ENCODE assay signal across 17 cellular contexts in genomic region chr10:62323751-62324150, GRCh38. TPM values are rescaled to one million over a fixed set of nuclear protein-coding genes. Genes with fewer than 3 reads are reported as not detected.
DNase-seq lines count a peak whose midpoint lies in the region; ATAC-seq and TF ChIP-seq lines count a peak whose summit lies in the region.
"Had no signal": no experiment of that assay in that cellular context is flagged by ENCODE, and none has a peak within 500 bp of the region (broad histone marks: within the 10 kb centered on the region; RNA-seq: fewer than 3 reads in every experiment).

No MANE protein-coding gene starts in this region.

- peak; percentile 53; the same call in 2 of the 3 replicates for ATAC-seq in RWPE2 (ENCODE audit: low read depth)
- ATAC-seq in HG02678 (IDR thresholded peaks at IDR 0.05; ENCODE audit: unreplicated experiment): no peak

- peak overlapping the region; percentile 26 for H3K27ac ChIP-seq in RWPE2 (ENCODE audit: poor library complexity, severe bottlenecking)
- H3K27ac ChIP-seq: BLaER1 had no signal

- TF ChIP-seq CTCF in RWPE2 (IDR thresholded peaks at IDR 0.05; ENCODE audit: poor library complexity, severe bottlenecking) (no peak), fibroblast of the aortic adventitia (IDR thresholded peaks at IDR 0.05; ENCODE audit: insufficient read depth, low read length) (no peak)

- H3K4me3 ChIP-seq in RWPE2 (ENCODE audit: severe bottlenecking) (no peak overlapping the region), fibroblast of the aortic adventitia (ENCODE audit: low read depth, low read length) (no peak overlapping the region)
- H3K4me3 ChIP-seq: BLaER1, HAP-1 had no signal

- H3K9me3 ChIP-seq in RWPE2 (ENCODE audit: severe bottlenecking): no peaks in the 10 kb centered on the region
- H3K9me3 ChIP-seq: BLaER1, HAP-1 had no signal

- H3K27me3 ChIP-seq in RWPE2 (ENCODE audit: insufficient read depth, poor library complexity, severe bottlenecking): no peaks in the 10 kb centered on the region
- H3K27me3 ChIP-seq: BLaER1 had no signal

- no peaks in the 10 kb centered on the region for H3K36me3 ChIP-seq in RWPE2 (ENCODE audit: low read depth)
- H3K36me3 ChIP-seq: BLaER1, HAP-1 had no signal

- DNase-seq in GM04503 (ENCODE audit: low read depth) (peak; percentile 40), RWPE2 (ENCODE audit: low spot score) (no peak), fibroblast of the aortic adventitia (ENCODE audit: low read depth) (peak; percentile 37), renal cortical epithelial cell (ENCODE audit: low read depth) (peak; percentile 41), iPS-NIHi7 (ENCODE audit: extremely low spot score) (no peak), DMS53 (lab: John Stamatoyannopoulos, UW) (no peak)
- DNase-seq: IMR-90, Kasumi-1, MV-4-11, NCI-H2227 treated with DMSO at 0.1 percent for 48 hours, NCI-H526, Right ventricle myocardium superior, SK-N-SH had no signal

- peaks cover 5% of the 10 kb centered on the region for H3K4me1 ChIP-seq in RWPE2 (ENCODE audit: insufficient read depth, poor library complexity, severe bottlenecking)
- H3K4me1 ChIP-seq: BLaER1, HAP-1 had no signal

RNA-seq across cellular contexts. Expression of gene ZNF365, which starts 50.4 kb away (rescaled TPM):
- total RNA-seq in fibroblast of the aortic adventitia (ENCODE audit: low replicate concordance): 0.41 and 7.2 TPM in 2 replicates
- 6.7 and 8.2 TPM in 2 replicates for total RNA-seq in renal cortical epithelial cell
- total RNA-seq: HT-29, Right ventricle myocardium superior had no signal

RNA-seq across cellular contexts. Expression of gene RTKN2, which starts 55.1 kb away (rescaled TPM):
- total RNA-seq in fibroblast of the aortic adventitia (ENCODE audit: low replicate concordance) (0.16 and 11.9 TPM in 2 replicates), renal cortical epithelial cell (3.4 and 4.7 TPM in 2 replicates)
- total RNA-seq: Right ventricle myocardium superior had no signal

Comparison
In these comparisons a context has a peak if more than half of its experiments do, and no peak if none do; other contexts are left out.
1. DNase-seq: peak in GM04503 (single experiment), fibroblast of the aortic adventitia (single experiment) and renal cortical epithelial cell (single experiment); none in RWPE2 (single experiment), iPS-NIHi7 (single experiment) and DMS53 (single experiment).